Comparison of ENCODE assay signal across 19 cellular contexts in genomic region chr5:13348568-13348967, GRCh38.
DNase-seq lines count a peak whose midpoint lies in the region; ATAC-seq, FAIRE-seq and TF ChIP-seq lines count a peak whose summit lies in the region.
"Had no signal": no experiment of that assay in that cellular context is flagged by ENCODE, and none has a peak within 500 bp of the region (broad histone marks: within the 10 kb centered on the region; RNA-seq: fewer than 3 reads in every experiment).

No MANE protein-coding gene starts in this region.

- no peak for TF ChIP-seq CTCF in RWPE2 (IDR thresholded peaks at IDR 0.05; ENCODE audit: poor library complexity, severe bottlenecking)
- no peak for TF ChIP-seq CTCF in Peyer's patch (IDR thresholded peaks at IDR 0.05)

- H3K4me1 ChIP-seq in RWPE2 (ENCODE audit: insufficient read depth, poor library complexity, severe bottlenecking) (peaks cover 7% of the 10 kb centered on the region), Peyer's patch (no peaks in the 10 kb centered on the region)
- H3K4me1 ChIP-seq: A549, BE2C, HAP-1 had no signal

- no peaks in the 10 kb centered on the region for H3K36me3 ChIP-seq in RWPE2 (ENCODE audit: low read depth)
- no peaks in the 10 kb centered on the region for H3K36me3 ChIP-seq in Peyer's patch
- H3K36me3 ChIP-seq: BE2C, HAP-1 had no signal

- H3K4me3 ChIP-seq in RWPE2 (ENCODE audit: severe bottlenecking) (no peak overlapping the region), Peyer's patch (no peak overlapping the region)
- H3K4me3 ChIP-seq: A549, HAP-1 had no signal

- TF ChIP-seq POLR2A in Peyer's patch (IDR thresholded peaks at IDR 0.05) = no peak

- ATAC-seq in RWPE2 (ENCODE audit: low read depth) = peak; percentile 74; the same call in 2 of the 3 replicates
- ATAC-seq: A549; CD8-positive, alpha-beta T cell; HepG2 had no signal

- peak; percentile 69 for FAIRE-seq in HTR-8/SVneo (lab: Jason Lieb, UNC)
- FAIRE-seq: A549, D721Med, GM19239, H1, HepG2 had no signal

- DNase-seq in HTR-8/SVneo (ENCODE audit: insufficient read length, low spot score) (no peak), RWPE2 (ENCODE audit: low spot score) (no peak), epithelial cell of prostate (ENCODE audit: low read depth, low spot score) (peak; percentile 2), activated gamma-delta T cell (lab: John Stamatoyannopoulos, UW) (no peak), Peyer's patch (no peak), glomerular visceral epithelial cell (ENCODE audit: extremely low spot score) (no peak)
- DNase-seq: BE2C; CD8-positive, alpha-beta T cell; COR-L47; DMS153; DMS79 treated with DMSO at 0.1 percent for 48 hours; EL; GDM1 had no signal

- H3K9me3 ChIP-seq in RWPE2 (ENCODE audit: severe bottlenecking) (no peaks in the 10 kb centered on the region), Peyer's patch (no peaks in the 10 kb centered on the region)
- H3K9me3 ChIP-seq: A549, BE2C, HAP-1 had no signal

- H3K27ac ChIP-seq in RWPE2 (ENCODE audit: poor library complexity, severe bottlenecking) (no peak overlapping the region), epithelial cell of prostate (no peak overlapping the region), Peyer's patch (no peak overlapping the region)
- H3K27ac ChIP-seq: A549 had no signal

- H3K27me3 ChIP-seq in RWPE2 (ENCODE audit: insufficient read depth, poor library complexity, severe bottlenecking) = no peaks in the 10 kb centered on the region
- H3K27me3 ChIP-seq in Peyer's patch = no peaks in the 10 kb centered on the region
- H3K27me3 ChIP-seq: BE2C had no signal
